Comparison of ENCODE assay signal across 8 cellular contexts in the genomic region with DNA sequence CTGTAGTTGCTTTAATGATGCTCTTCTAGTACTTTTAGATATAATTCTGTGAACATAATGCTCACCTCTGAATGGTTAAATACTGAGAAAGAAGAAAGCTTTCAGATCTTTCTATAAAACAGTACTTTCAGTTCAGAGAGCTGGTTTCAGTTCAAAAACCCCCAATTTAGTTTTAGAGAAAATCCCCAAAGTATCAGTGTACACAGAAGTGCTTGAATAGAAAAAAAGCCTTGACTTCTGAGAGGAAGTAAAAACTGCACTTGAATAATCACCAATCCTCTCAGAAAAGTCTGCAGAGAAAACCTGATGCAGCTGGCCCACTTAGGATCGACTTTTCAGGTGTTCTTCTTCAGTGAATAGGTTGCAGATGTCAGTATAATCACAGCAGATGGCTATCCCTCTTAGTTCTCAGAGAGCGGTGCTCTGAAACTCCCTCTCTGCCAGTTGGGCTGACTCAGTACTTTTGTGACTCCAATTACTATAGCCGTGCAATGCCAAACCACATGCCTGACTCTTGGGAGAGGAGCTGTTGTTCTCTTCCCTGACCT.
DNase-seq lines count a peak whose midpoint lies in the region; ATAC-seq and TF ChIP-seq lines count a peak whose summit lies in the region.

No MANE protein-coding gene starts in this region.

- H3K9me2 ChIP-seq in MM.1S (replicated peaks; ENCODE audit: insufficient read depth, low read length) = no peaks in the 10 kb centered on the region

- H3K9me3 ChIP-seq in MM.1S (replicated peaks; ENCODE audit: insufficient read depth, low read length) = no peaks in the 10 kb centered on the region

- TF ChIP-seq CTCF in GM13976 (IDR thresholded peaks at IDR 0.05; ENCODE audit: borderline replicate concordance, control extremely low read depth, extremely low read depth, insufficient read depth, missing control alignments) = no peak
- no peak for TF ChIP-seq CTCF in MM.1S (IDR thresholded peaks at IDR 0.05; ENCODE audit: low read length)
- TF ChIP-seq CTCF in WTC11 (IDR thresholded peaks at IDR 0.05) = no peak

- peaks cover 13% of the 10 kb centered on the region for H3K4me1 Mint-ChIP-seq in WTC11
- H3K4me1 Mint-ChIP-seq in activated naive CD8-positive, alpha-beta T cell treated with anti-CD3 and anti-CD28 coated beads, Interleukin-2, amount 50 U/mL, for 24 hours = no peaks in the 10 kb centered on the region

- no peaks in the 10 kb centered on the region for H3K36me3 ChIP-seq in MM.1S (replicated peaks; ENCODE audit: insufficient read depth, low read length)

- peaks cover 25% of the 10 kb centered on the region for H3K9me3 Mint-ChIP-seq in WTC11
- no peaks in the 10 kb centered on the region for H3K9me3 Mint-ChIP-seq in activated naive CD8-positive, alpha-beta T cell treated with anti-CD3 and anti-CD28 coated beads, Interleukin-2, amount 50 U/mL, for 24 hours

- H4K20me1 ChIP-seq in MM.1S (ENCODE audit: insufficient read depth, low read length) = no peaks in the 10 kb centered on the region

- DNase-seq in GM13976 (ENCODE audit: low spot score) (peak; percentile 31), H4 (ENCODE audit: low spot score) (peak; percentile 79), MM.1S (peak; percentile 85), WTC11 (ENCODE audit: low spot score) (no peak), occipital lobe (lab: John Stamatoyannopoulos, UW) (peak; percentile 18)
- no peak for DNase-seq in activated naive CD4-positive, alpha-beta T cell treated with Interleukin-2 at 50 U/mL for 16 hours
- DNase-seq in activated CD4-positive, CD25-positive, alpha-beta regulatory T cell (lab: John Stamatoyannopoulos, UW) = no peak
- no peak for DNase-seq in activated naive CD8-positive, alpha-beta T cell treated with anti-CD3 and anti-CD28 coated beads, Interleukin-2, amount 50 U/mL, for 24 hours

- peak overlapping the region; percentile 0; the same call in 1 of the 2 replicates for H3K27ac Mint-ChIP-seq in WTC11
- no peak overlapping the region for H3K27ac Mint-ChIP-seq in activated naive CD8-positive, alpha-beta T cell treated with anti-CD3 and anti-CD28 coated beads, Interleukin-2, amount 50 U/mL, for 24 hours

- peak overlapping the region; percentile 80; the same call in 1 of the 2 replicates for H3K27ac ChIP-seq in MM.1S (ENCODE audit: low read length)

- H3K36me3 Mint-ChIP-seq in WTC11 = peaks cover 6% of the 10 kb centered on the region; the same call in 1 of the 2 replicates
- H3K36me3 Mint-ChIP-seq in activated naive CD8-positive, alpha-beta T cell treated with anti-CD3 and anti-CD28 coated beads, Interleukin-2, amount 50 U/mL, for 24 hours (ENCODE audit: low read depth) = no peaks in the 10 kb centered on the region

- H3K4me3 ChIP-seq in MM.1S (ENCODE audit: low read length) = no peak overlapping the region

- H2AFZ ChIP-seq in MM.1S (ENCODE audit: low read length) = no peak overlapping the region

- CTCF ChIA-PET in WTC11 (lab: Charles Lee) = interaction anchor here (0.7 kb wide), 1 partner anchor 26 kb away, joined by 3 read pairs; no protein-coding TSS in a partner anchor

- peaks cover 23% of the 10 kb centered on the region for H3F3A ChIP-seq in MM.1S (ENCODE audit: insufficient read depth, low read length)

- POLR2A ChIA-PET in WTC11 (lab: Charles Lee) = no interaction called here

- no peak overlapping the region for H3K4me3 Mint-ChIP-seq in WTC11
- H3K4me3 Mint-ChIP-seq in activated naive CD8-positive, alpha-beta T cell treated with anti-CD3 and anti-CD28 coated beads, Interleukin-2, amount 50 U/mL, for 24 hours = no peak overlapping the region

- no peaks in the 10 kb centered on the region for H3K27me3 ChIP-seq in MM.1S (replicated peaks; ENCODE audit: insufficient read depth, low read length)

- H3K27me3 Mint-ChIP-seq in WTC11 (ENCODE audit: low read depth) = no peaks in the 10 kb centered on the region
- no peaks in the 10 kb centered on the region for H3K27me3 Mint-ChIP-seq in activated naive CD8-positive, alpha-beta T cell treated with anti-CD3 and anti-CD28 coated beads, Interleukin-2, amount 50 U/mL, for 24 hours

- peak overlapping the region; percentile 29; the same call in 1 of the 2 replicates for H3K9ac ChIP-seq in MM.1S (ENCODE audit: low read length)

- in situ Hi-C loops in GM13976 (cut with MboI; ENCODE audit: low sequenced_read_pairs, unreplicated experiment) = no loop called here

- peak overlapping the region; percentile 43; the same call in 1 of the 2 replicates for H3K4me2 ChIP-seq in MM.1S (ENCODE audit: low read depth, low read length)

- no peaks in the 10 kb centered on the region for H3K79me2 ChIP-seq in MM.1S (ENCODE audit: low read length)

- peaks cover 24% of the 10 kb centered on the region for H3K4me1 ChIP-seq in MM.1S (ENCODE audit: low read length)

- ATAC-seq in WTC11 = no peak
- ATAC-seq in activated naive CD8-positive, alpha-beta T cell treated with anti-CD3 and anti-CD28 coated beads, Interleukin-2, amount 50 U/mL, for 24 hours = no peak

TF ChIP-seq in WTC11, 78 proteins besides CTCF, POLR2A, EP300 and RAD21:
- TF ChIP-seq CBFB (CRISPR knock-in tag; IDR thresholded peaks at IDR 0.05; ENCODE audit: low read depth) (no peak), GTF2I (CRISPR knock-in tag; conservative IDR thresholded peaks at IDR 0.05) (no peak), NR1H2 (CRISPR knock-in tag; IDR thresholded peaks at IDR 0.05) (no peak), FOXJ3 (CRISPR knock-in tag; IDR thresholded peaks at IDR 0.05; ENCODE audit: borderline replicate concordance) (no peak), ESRRA (CRISPR knock-in tag; IDR thresholded peaks at IDR 0.05; ENCODE audit: borderline replicate concordance) (no peak), KAT7 (CRISPR knock-in tag; IDR thresholded peaks at IDR 0.05; ENCODE audit: borderline replicate concordance) (no peak), IRF2 (CRISPR knock-in tag; IDR thresholded peaks at IDR 0.05; ENCODE audit: borderline replicate concordance, low read depth) (no peak), CREB1 (CRISPR knock-in tag; IDR thresholded peaks at IDR 0.05) (no peak), JAZF1 (CRISPR knock-in tag; IDR thresholded peaks at IDR 0.05) (no peak)
- TF ChIP-seq, protein P1, sequence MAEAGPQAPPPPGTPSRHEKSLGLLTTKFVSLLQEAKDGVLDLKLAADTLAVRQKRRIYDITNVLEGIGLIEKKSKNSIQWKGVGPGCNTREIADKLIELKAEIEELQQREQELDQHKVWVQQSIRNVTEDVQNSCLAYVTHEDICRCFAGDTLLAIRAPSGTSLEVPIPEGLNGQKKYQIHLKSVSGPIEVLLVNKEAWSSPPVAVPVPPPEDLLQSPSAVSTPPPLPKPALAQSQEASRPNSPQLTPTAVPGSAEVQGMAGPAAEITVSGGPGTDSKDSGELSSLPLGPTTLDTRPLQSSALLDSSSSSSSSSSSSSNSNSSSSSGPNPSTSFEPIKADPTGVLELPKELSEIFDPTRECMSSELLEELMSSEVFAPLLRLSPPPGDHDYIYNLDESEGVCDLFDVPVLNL (CRISPR knock-in tag; IDR thresholded peaks at IDR 0.05; ENCODE audit: borderline replicate concordance, low read depth) = no peak
- TF ChIP-seq, protein P2, sequence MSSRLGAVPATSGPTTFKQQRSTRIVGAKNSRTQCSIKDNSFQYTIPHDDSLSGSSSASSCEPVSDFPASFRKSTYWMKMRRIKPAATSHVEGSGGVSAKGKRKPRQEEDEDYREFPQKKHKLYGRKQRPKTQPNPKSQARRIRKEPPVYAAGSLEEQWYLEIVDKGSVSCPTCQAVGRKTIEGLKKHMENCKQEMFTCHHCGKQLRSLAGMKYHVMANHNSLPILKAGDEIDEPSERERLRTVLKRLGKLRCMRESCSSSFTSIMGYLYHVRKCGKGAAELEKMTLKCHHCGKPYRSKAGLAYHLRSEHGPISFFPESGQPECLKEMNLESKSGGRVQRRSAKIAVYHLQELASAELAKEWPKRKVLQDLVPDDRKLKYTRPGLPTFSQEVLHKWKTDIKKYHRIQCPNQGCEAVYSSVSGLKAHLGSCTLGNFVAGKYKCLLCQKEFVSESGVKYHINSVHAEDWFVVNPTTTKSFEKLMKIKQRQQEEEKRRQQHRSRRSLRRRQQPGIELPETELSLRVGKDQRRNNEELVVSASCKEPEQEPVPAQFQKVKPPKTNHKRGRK (CRISPR knock-in tag; IDR thresholded peaks at IDR 0.05; ENCODE audit: borderline replicate concordance) = no peak
- TF ChIP-seq, protein P3, sequence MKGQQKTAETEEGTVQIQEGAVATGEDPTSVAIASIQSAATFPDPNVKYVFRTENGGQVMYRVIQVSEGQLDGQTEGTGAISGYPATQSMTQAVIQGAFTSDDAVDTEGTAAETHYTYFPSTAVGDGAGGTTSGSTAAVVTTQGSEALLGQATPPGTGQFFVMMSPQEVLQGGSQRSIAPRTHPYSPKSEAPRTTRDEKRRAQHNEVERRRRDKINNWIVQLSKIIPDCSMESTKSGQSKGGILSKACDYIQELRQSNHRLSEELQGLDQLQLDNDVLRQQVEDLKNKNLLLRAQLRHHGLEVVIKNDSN (CRISPR knock-in tag; IDR thresholded peaks at IDR 0.05) = no peak

Comparison
In these comparisons a context has a peak if more than half of its experiments do, and no peak if none do; other contexts are left out.
1. DNase-seq: peak in GM13976 (single experiment), H4 (single experiment), MM.1S (single experiment) and occipital lobe (single experiment); none in WTC11 (single experiment), activated naive CD4-positive, alpha-beta T cell treated with Interleukin-2 at 50 U/mL for 16 hours (single experiment), activated CD4-positive, CD25-positive, alpha-beta regulatory T cell (0 of 4) and activated naive CD8-positive, alpha-beta T cell treated with anti-CD3 and anti-CD28 coated beads, Interleukin-2, amount 50 U/mL, for 24 hours (single experiment).